Comparison of ENCODE assay signal across 22 cellular contexts in genomic region chr2:147222506-147222905, GRCh38.
DNase-seq lines count a peak whose midpoint lies in the region; ATAC-seq and TF ChIP-seq lines count a peak whose summit lies in the region.
"Had no signal": no experiment of that assay in that cellular context is flagged by ENCODE, and none has a peak within 500 bp of the region (broad histone marks: within the 10 kb centered on the region; RNA-seq: fewer than 3 reads in every experiment).

No MANE protein-coding gene starts in this region.

- peaks cover 10% of the 10 kb centered on the region for H3K9me3 Mint-ChIP-seq in CD8-positive, alpha-beta T cell

- no peak overlapping the region for H3K4me3 Mint-ChIP-seq in CD8-positive, alpha-beta T cell
- H3K4me3 Mint-ChIP-seq: activated CD4-positive, alpha-beta T cell treated with anti-CD3 and anti-CD28 coated beads, Interleukin-2, amount 10 ng/mL, durations not matched to agents 7 days and 5 days; CD4-positive, alpha-beta T cell; HFFc6; neural crest cell had no signal

- H3K4me3 ChIP-seq in MG63 (no peak overlapping the region), HAP-1 (no peak overlapping the region)
- no peak overlapping the region for H3K4me3 ChIP-seq in CD8-positive, alpha-beta T cell (ENCODE audit: low read depth, low read length)
- H3K4me3 ChIP-seq: cardiac muscle cell, dorsolateral prefrontal cortex, spleen, vagina had no signal

- H3K27ac Mint-ChIP-seq in CD8-positive, alpha-beta T cell: no peak overlapping the region
- H3K27ac Mint-ChIP-seq: activated CD4-positive, alpha-beta T cell treated with anti-CD3 and anti-CD28 coated beads, Interleukin-2, amount 10 ng/mL, durations not matched to agents 7 days and 5 days; CD4-positive, alpha-beta T cell; HFFc6 had no signal

- in situ Hi-C loops in GM13977 (cut with MboI; ENCODE audit: low pct_unique_long_range_greater_than_20kb, low sequenced_read_pairs, unreplicated experiment) (no loop called here), HAP-1 (cut with MboI; ENCODE audit: low sequenced_read_pairs) (no loop called here)

- DNase-seq in GM13977 (ENCODE audit: low spot score) (peak; percentile 4), MG63 (no peak), HAP-1 (ENCODE audit: low spot score in 2 of 2) (no peak), HCEC 1CT (no peak)
- no peak for DNase-seq in CD8-positive, alpha-beta T cell
- DNase-seq: activated CD4-positive, alpha-beta T cell treated with anti-CD3 and anti-CD28 coated beads, Interleukin-2, amount 10 ng/mL, durations not matched to agents 7 days and 5 days; activated gamma-delta T cell; CD4-positive, alpha-beta T cell; DND-41; dorsolateral prefrontal cortex; foreskin melanocyte; HFFc6; left colon; spleen; stimulated activated CD8-positive, alpha-beta memory T cell treated with anti-CD3 and anti-CD28 coated beads, Interleukin-4, amount 100 ng/mL, for 48 hours; substantia nigra had no signal

- CTCF ChIA-PET in CD8-positive, alpha-beta T cell (lab: Charles Lee): no interaction called here

- H3K36me3 Mint-ChIP-seq in CD8-positive, alpha-beta T cell: no peaks in the 10 kb centered on the region

- no peaks in the 10 kb centered on the region for H3K4me1 ChIP-seq in HAP-1
- no peaks in the 10 kb centered on the region for H3K4me1 ChIP-seq in CD8-positive, alpha-beta T cell (ENCODE audit: insufficient read depth, low read length)
- H3K4me1 ChIP-seq: spleen, vagina had no signal

- H3K27ac ChIP-seq in CD8-positive, alpha-beta T cell (ENCODE audit: low read depth, low read length): no peak overlapping the region
- H3K27ac ChIP-seq: cardiac muscle cell, dorsolateral prefrontal cortex, spleen, vagina had no signal

- H3K27me3 Mint-ChIP-seq in CD8-positive, alpha-beta T cell (ENCODE audit: low read depth): no peaks in the 10 kb centered on the region
- H3K27me3 Mint-ChIP-seq: activated CD4-positive, alpha-beta T cell treated with anti-CD3 and anti-CD28 coated beads, Interleukin-2, amount 10 ng/mL, durations not matched to agents 7 days and 5 days; CD4-positive, alpha-beta T cell had no signal

- ATAC-seq in GM18868 (IDR thresholded peaks at IDR 0.05; ENCODE audit: unreplicated experiment): peak; percentile 71
- peak; percentile 49 for ATAC-seq in HG02623 (IDR thresholded peaks at IDR 0.05; ENCODE audit: unreplicated experiment)
- ATAC-seq in HG03469 (IDR thresholded peaks at IDR 0.05; ENCODE audit: unreplicated experiment): peak; percentile 75
- no peak for ATAC-seq in CD8-positive, alpha-beta T cell
- ATAC-seq: left colon had no signal

- POLR2A ChIA-PET in CD8-positive, alpha-beta T cell (lab: Charles Lee): no interaction called here

- no peaks in the 10 kb centered on the region for H3K4me1 Mint-ChIP-seq in CD8-positive, alpha-beta T cell (ENCODE audit: low read depth)
- H3K4me1 Mint-ChIP-seq: activated CD4-positive, alpha-beta T cell treated with anti-CD3 and anti-CD28 coated beads, Interleukin-2, amount 10 ng/mL, durations not matched to agents 7 days and 5 days had no signal

- no peaks in the 10 kb centered on the region for H3K27me3 ChIP-seq in MG63
- H3K27me3 ChIP-seq in HAP-1 (ENCODE audit: low read depth): no peaks in the 10 kb centered on the region
- no peaks in the 10 kb centered on the region for H3K27me3 ChIP-seq in CD8-positive, alpha-beta T cell (ENCODE audit: insufficient read depth, low read length)
- H3K27me3 ChIP-seq: cardiac muscle cell, dorsolateral prefrontal cortex, spleen, vagina had no signal

- H3K9me3 ChIP-seq in MG63: no peaks in the 10 kb centered on the region
- H3K9me3 ChIP-seq in HAP-1: no peaks in the 10 kb centered on the region
- no peaks in the 10 kb centered on the region for H3K9me3 ChIP-seq in CD8-positive, alpha-beta T cell (ENCODE audit: low read length)
- H3K9me3 ChIP-seq: vagina had no signal

- intact Hi-C loops in CD8-positive, alpha-beta T cell (cut with DNase I, micrococcal nuclease): no loop called here

- H3K36me3 ChIP-seq in MG63: no peaks in the 10 kb centered on the region
- no peaks in the 10 kb centered on the region for H3K36me3 ChIP-seq in HAP-1 (replicated peaks)
- H3K36me3 ChIP-seq in CD8-positive, alpha-beta T cell (ENCODE audit: insufficient read depth, low read length): no peaks in the 10 kb centered on the region
- H3K36me3 ChIP-seq: cardiac muscle cell, spleen, vagina had no signal

- no peak for TF ChIP-seq CTCF in GM13977 (IDR thresholded peaks at IDR 0.05; ENCODE audit: extremely low read depth, insufficient read depth, missing control alignments)
- TF ChIP-seq CTCF in CD8-positive, alpha-beta T cell (IDR thresholded peaks at IDR 0.05): no peak
